ENCODE assay signal across 8 cellular contexts in the genomic region with DNA sequence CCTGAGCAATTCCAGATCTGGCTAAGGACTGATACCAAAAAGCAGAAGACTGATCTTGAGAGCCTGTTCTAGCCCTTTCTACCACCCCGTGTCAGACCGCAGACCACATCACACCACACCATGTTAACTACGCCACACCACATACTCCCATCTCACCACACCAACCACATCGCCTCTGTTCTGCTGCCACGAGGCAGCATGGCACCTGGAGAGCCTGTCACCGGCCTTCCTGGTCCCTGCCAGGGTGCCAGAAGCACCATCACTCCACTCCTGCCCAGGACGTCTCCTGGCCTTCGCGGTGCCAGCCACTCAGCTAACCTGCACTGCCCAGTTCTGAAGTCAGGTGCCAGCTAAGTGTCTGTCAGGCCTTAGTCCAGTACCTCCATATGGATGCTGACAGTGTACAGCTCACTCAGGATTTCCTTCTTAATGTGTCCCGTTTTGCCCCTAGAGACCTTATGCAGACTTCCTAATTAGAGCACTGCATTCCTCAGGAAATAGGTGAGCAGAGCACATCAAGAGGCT. TPM values are rescaled to one million over a fixed set of nuclear protein-coding genes. Genes with fewer than 3 reads are reported as not detected.
A peak's percentile ranks its signal among the peaks of the same experiment; 100 is the strongest.
DNase-seq lines count a peak whose midpoint lies in the region; ATAC-seq and TF ChIP-seq lines count a peak whose summit lies in the region.

No MANE protein-coding gene starts in this region.

- H3K4me3 Mint-ChIP-seq in HFFc6, result no peak overlapping the region

- no peaks in the 10 kb centered on the region for H3K27me3 ChIP-seq in esophagus squamous epithelium

- H3K27me3 Mint-ChIP-seq in HFFc6 (ENCODE audit: insufficient read depth), result peaks cover 5% of the 10 kb centered on the region

- H3K27ac ChIP-seq in esophagus squamous epithelium, result peak overlapping the region in 3 of 4 donors; percentile 36 to 70 (median 61)

- 61 to 62% methylated on average over 6 to 10 of the region's 10 CpGs for WGBS in esophagus squamous epithelium, 2 donors

- DNase-seq in HFFc6 (no peak), esophagus squamous epithelium (lab: John Stamatoyannopoulos, UW) (no peak), Ammon's horn (ENCODE audit: low spot score) (no peak), NCI-H2227 treated with DMSO at 0.1 percent for 48 hours (lab: John Stamatoyannopoulos, UW) (no peak)
- DNase-seq in activated CD4-positive, alpha-beta T cell treated with anti-CD3 and anti-CD28 coated beads, Interleukin-2, amount 50 U/mL, for 24 hours (ENCODE audit: low read depth in 1 of 2, low spot score in 1 of 2), result peak; percentile 18 to 36
- DNase-seq in stimulated activated CD8-positive, alpha-beta memory T cell treated with anti-CD3 and anti-CD28 coated beads, Interleukin-15, amount 100 ng/mL, for 1 hour (ENCODE audit: low read depth), result peak; percentile 22

- peaks cover 39% of the 10 kb centered on the region for H3K4me1 Mint-ChIP-seq in HFFc6 (ENCODE audit: low read depth)

- peaks cover 32% of the 10 kb centered on the region for H3K36me3 Mint-ChIP-seq in HFFc6 (ENCODE audit: low read depth)

- no peak overlapping the region for H3K4me3 ChIP-seq in esophagus squamous epithelium

- intact Hi-C loops in esophagus squamous epithelium (cut with DNase I), result no loop called here

- no peak for TF ChIP-seq POLR2A in esophagus squamous epithelium (IDR thresholded peaks at IDR 0.05)

- no peak for TF ChIP-seq CTCF in HFFc6 (IDR thresholded peaks at IDR 0.05)
- no peak for TF ChIP-seq CTCF in esophagus squamous epithelium (IDR thresholded peaks at IDR 0.05)

- ATAC-seq in HG03565 (IDR thresholded peaks at IDR 0.05; ENCODE audit: unreplicated experiment) (no peak), GM21528 (IDR thresholded peaks at IDR 0.05; ENCODE audit: low FRiP score, unreplicated experiment) (no peak)

- no peaks in the 10 kb centered on the region for H3K9me3 ChIP-seq in esophagus squamous epithelium

- H3K27ac Mint-ChIP-seq in HFFc6, result peak overlapping the region; percentile 16; the same call in 1 of the 2 replicates

- peaks cover 5 to 42% (median 6%) of the 10 kb centered on the region in 3 donors for H3K36me3 ChIP-seq in esophagus squamous epithelium

- H3K4me1 ChIP-seq in esophagus squamous epithelium, result peaks cover 0 to 35% (median 14%) of the 10 kb centered on the region in 3 donors

- H3K9me3 Mint-ChIP-seq in HFFc6, result no peaks in the 10 kb centered on the region

RNA-seq across cellular contexts. Expression of a gene that starts 37.2 kb away (rescaled TPM):
- total RNA-seq in HFFc6 (2021; fragmentation: NEBNext Ultra II Directional; extraction: Animal tissue kit (Norgen Biotek cat#: 25700)), result 100 to 1,000 TPM; 126 to 148 (median 130) TPM
- 10 to 100 TPM; 26.8 to 51.9 (median 32.1) TPM for total RNA-seq in esophagus squamous epithelium

Comparison
In these comparisons a context has a peak if more than half of its experiments do, and no peak if none do; other contexts are left out.
1. DNase-seq: peak in activated CD4-positive, alpha-beta T cell treated with anti-CD3 and anti-CD28 coated beads, Interleukin-2, amount 50 U/mL, for 24 hours (2 of 2) and stimulated activated CD8-positive, alpha-beta memory T cell treated with anti-CD3 and anti-CD28 coated beads, Interleukin-15, amount 100 ng/mL, for 1 hour (single experiment); none in HFFc6 (single experiment), esophagus squamous epithelium (single experiment), Ammon's horn (single experiment) and NCI-H2227 treated with DMSO at 0.1 percent for 48 hours (single experiment).